Comparison of ENCODE assay signal across 12 cellular contexts in genomic region chr9:120889606-120890396, GRCh38. TPM values are rescaled to one million over a fixed set of nuclear protein-coding genes. Genes with fewer than 3 reads are reported as not detected.
DNase-seq lines count a peak whose midpoint lies in the region; ATAC-seq and TF ChIP-seq lines count a peak whose summit lies in the region.
"Had no signal": no experiment of that assay in that cellular context is flagged by ENCODE, and none has a peak within 500 bp of the region (broad histone marks: within the 10 kb centered on the region; RNA-seq: fewer than 3 reads in every experiment).

No MANE protein-coding gene starts in this region.

- H3K4me1 ChIP-seq in spleen: peaks cover 24 to 53% (median 32%) of the 10 kb centered on the region in 6 donors

- 69 to 90% (median 78%) methylated on average over 3 of the region's 3 CpGs for WGBS in spleen, 5 donors

- no peaks in the 10 kb centered on the region for H3K27me3 Mint-ChIP-seq in central memory CD8-positive, alpha-beta T cell

- H3K4me3 ChIP-seq in spleen: no peak overlapping the region
- H3K4me3 ChIP-seq: thyroid gland had no signal

- H3K4me1 Mint-ChIP-seq in central memory CD8-positive, alpha-beta T cell: peaks cover 51% of the 10 kb centered on the region

- peak overlapping the region; percentile 66 for H3K4me3 Mint-ChIP-seq in central memory CD8-positive, alpha-beta T cell

- H3K27ac ChIP-seq in spleen: peak overlapping the region in 7 of 8 donors; percentile 39 to 81 (median 69)

- TF ChIP-seq POLR2A in spleen (IDR thresholded peaks at IDR 0.05): no peak

- no peaks in the 10 kb centered on the region for H3K9me3 Mint-ChIP-seq in central memory CD8-positive, alpha-beta T cell

- H3K36me3 ChIP-seq in spleen: no peaks in the 10 kb centered on the region
- H3K36me3 ChIP-seq: thyroid gland had no signal

- intact Hi-C loops in spleen (cut with DNase I; ENCODE audit: low total_unique reads): no loop called here

- no peak for ATAC-seq in central memory CD8-positive, alpha-beta T cell (replicated peaks; ENCODE audit: extremely low read depth, poor library complexity, severe bottlenecking)
- ATAC-seq in GM21576 (IDR thresholded peaks at IDR 0.05; ENCODE audit: unreplicated experiment): no peak

- DNase-seq in NCI-H1694 treated with DMSO at 0.1 percent for 48 hours (lab: John Stamatoyannopoulos, UW) (peak; percentile 41), NCI-H1694 (lab: John Stamatoyannopoulos, UW) (no peak), NCI-H774 (lab: John Stamatoyannopoulos, UW) (peak; percentile 32), spleen (no peak), GOT3 (lab: John Stamatoyannopoulos, UW) (no peak)
- DNase-seq in central memory CD8-positive, alpha-beta T cell (ENCODE audit: low spot score in 2 of 2): no peak
- DNase-seq in effector CD4-positive, alpha-beta T cell: no peak
- DNase-seq: 8988T, hypothalamus, NCI-H1930, thyroid gland had no signal

- no peaks in the 10 kb centered on the region for H3K9me3 ChIP-seq in spleen
- H3K9me3 ChIP-seq: thyroid gland had no signal

- peaks cover 8% of the 10 kb centered on the region for H3K36me3 Mint-ChIP-seq in central memory CD8-positive, alpha-beta T cell (ENCODE audit: insufficient read depth)

- peak overlapping the region; percentile 86 for H3K27ac Mint-ChIP-seq in central memory CD8-positive, alpha-beta T cell (ENCODE audit: low read depth)

- TF ChIP-seq CTCF in spleen (IDR thresholded peaks at IDR 0.05 in 8 of 11, conservative IDR thresholded peaks at IDR 0.05 in 3 of 11): no peak

- H3K27me3 ChIP-seq in spleen (replicated peaks in 1 of 7): no peaks in the 10 kb centered on the region
- H3K27me3 ChIP-seq: thyroid gland had no signal

RNA-seq across cellular contexts. Expression of gene PHF19, which starts 12.8 kb away (rescaled TPM):
- total RNA-seq in spleen: 10 to 100 TPM; 33.4 to 53.0 (median 40.5) TPM
- 10 to 100 TPM; 12.6 to 29.4 (median 27.7) TPM for polyA plus RNA-seq in spleen

RNA-seq across cellular contexts. Expression of gene TRAF1, which starts 36.8 kb away (rescaled TPM):
- total RNA-seq in spleen: 10 to 100 TPM; 11.9 to 29.2 (median 22.4) TPM
- 10 to 100 TPM in 2 of 3 donors, 1 to 10 TPM in 1; 8.6 to 13.0 (median 10.2) TPM for polyA plus RNA-seq in spleen

RNA-seq across cellular contexts. Expression of gene PSMD5, which starts 47.1 kb away (rescaled TPM):
- total RNA-seq in spleen: 10 to 100 TPM; 26.1 to 41.4 (median 34.8) TPM
- 10 to 100 TPM in 2 of 3 donors, 1 to 10 TPM in 1; 8.9 to 14.0 (median 11.3) TPM for polyA plus RNA-seq in spleen

Comparison
In these comparisons a context has a peak if more than half of its experiments do, and no peak if none do; other contexts are left out.
1. DNase-seq: peak in NCI-H1694 treated with DMSO at 0.1 percent for 48 hours (single experiment) and NCI-H774 (single experiment); none in NCI-H1694 (single experiment), central memory CD8-positive, alpha-beta T cell (0 of 2), spleen (single experiment), GOT3 (single experiment) and effector CD4-positive, alpha-beta T cell (single experiment).